ENCODE assay signal across 21 cellular contexts in genomic region chr6:136191606-136192005, GRCh38.
"Had no signal": no experiment of that assay in that cellular context is flagged by ENCODE, and none has a peak within 500 bp of the region (broad histone marks: within the 10 kb centered on the region; RNA-seq: fewer than 3 reads in every experiment).

No MANE protein-coding gene starts in this region.

- DNase-seq: effector CD4-positive, alpha-beta T cell; endodermal cell; erythroblast; foreskin keratinocyte; kidney glomerular epithelial cell; mucosa of descending colon; natural killer cell; occipital lobe; psoas muscle; spleen; stimulated activated CD4-positive, alpha-beta T cell treated with anti-CD3 and anti-CD28 coated beads, Interleukin-15, amount 100 ng/mL, for 24 hours; stimulated activated CD4-positive, alpha-beta T cell treated with anti-CD3 and anti-CD28 coated beads, Interleukin-1b, Interleukin-23, amount 100 ng/mL, for 48 hours; stimulated activated CD4-positive, alpha-beta T cell treated with anti-CD3 and anti-CD28 coated beads, Interleukin-4, amount 100 ng/mL, for 24 hours; upper lobe of right lung had no signal

- H3K36me3 Mint-ChIP-seq: natural killer cell, neural progenitor cell had no signal

- H3K4me1 ChIP-seq: foreskin keratinocyte, neural progenitor cell, psoas muscle, spleen, tibial nerve, upper lobe of right lung, vagina had no signal

- H3K27ac Mint-ChIP-seq: endodermal cell; natural killer cell; neural progenitor cell; stimulated activated memory B cell treated with anti-CD40 and anti-IgM and Interleukin-4, amounts not matched to agents 10 μg/mL and 1 μg/mL and 100 μg/mL, for 72 hours; stimulated activated naive CD8-positive, alpha-beta T cell treated with anti-CD3 and anti-CD28 coated beads, Interleukin-15, Interleukin-2, amounts not matched to agents 100 ng/mL and 50 ng/mL, for 24 hours had no signal

- H3K36me3 ChIP-seq: neural progenitor cell, vagina had no signal

- H3K27me3 ChIP-seq: neural progenitor cell, spleen, tibial nerve, upper lobe of right lung, vagina had no signal

- H3K27ac ChIP-seq: coronary artery, foreskin keratinocyte, neural progenitor cell, psoas muscle, spleen, tibial nerve, upper lobe of right lung, vagina had no signal

- H3K9me3 ChIP-seq: mucosa of descending colon, psoas muscle, spleen, tibial nerve, upper lobe of right lung, vagina had no signal

- H3K27me3 Mint-ChIP-seq: stimulated activated memory B cell treated with anti-CD40 and anti-IgM and Interleukin-4, amounts not matched to agents 10 μg/mL and 1 μg/mL and 100 μg/mL, for 72 hours; stimulated activated naive CD8-positive, alpha-beta T cell treated with anti-CD3 and anti-CD28 coated beads, Interleukin-15, Interleukin-2, amounts not matched to agents 100 ng/mL and 50 ng/mL, for 24 hours had no signal

- ATAC-seq: foreskin keratinocyte; mucosa of descending colon; natural killer cell; psoas muscle; sciatic nerve; stimulated activated memory B cell treated with anti-CD40 and anti-IgM and Interleukin-4, amounts not matched to agents 10 μg/mL and 1 μg/mL and 100 μg/mL, for 72 hours; upper lobe of right lung had no signal

- H3K9me3 Mint-ChIP-seq: endodermal cell; natural killer cell; neural progenitor cell; stimulated activated memory B cell treated with anti-CD40 and anti-IgM and Interleukin-4, amounts not matched to agents 10 μg/mL and 1 μg/mL and 100 μg/mL, for 72 hours; stimulated activated naive CD8-positive, alpha-beta T cell treated with anti-CD3 and anti-CD28 coated beads, Interleukin-15, Interleukin-2, amounts not matched to agents 100 ng/mL and 50 ng/mL, for 24 hours had no signal

- H3K4me3 Mint-ChIP-seq: endodermal cell; natural killer cell; neural progenitor cell; stimulated activated memory B cell treated with anti-CD40 and anti-IgM and Interleukin-4, amounts not matched to agents 10 μg/mL and 1 μg/mL and 100 μg/mL, for 72 hours; stimulated activated naive CD8-positive, alpha-beta T cell treated with anti-CD3 and anti-CD28 coated beads, Interleukin-15, Interleukin-2, amounts not matched to agents 100 ng/mL and 50 ng/mL, for 24 hours had no signal

- H3K4me1 Mint-ChIP-seq: endodermal cell; natural killer cell; stimulated activated memory B cell treated with anti-CD40 and anti-IgM and Interleukin-4, amounts not matched to agents 10 μg/mL and 1 μg/mL and 100 μg/mL, for 72 hours had no signal

- H3K4me3 ChIP-seq: coronary artery, mucosa of descending colon, neural progenitor cell, psoas muscle, spleen, tibial nerve, upper lobe of right lung, vagina had no signal
